In genomic region chrX:130082244-130083106, GRCh38 we compare ENCODE assay signal across 8 cellular contexts. TPM values are rescaled to one million over a fixed set of nuclear protein-coding genes. Genes with fewer than 3 reads are reported as not detected.
DNase-seq lines count a peak whose midpoint lies in the region; ATAC-seq and TF ChIP-seq lines count a peak whose summit lies in the region.

No MANE protein-coding gene starts in this region.

- peaks cover 57% of the 10 kb centered on the region for H3K4me1 Mint-ChIP-seq in nephron progenitor cell

- no peak overlapping the region for H3K27ac Mint-ChIP-seq in nephron progenitor cell

- no peaks in the 10 kb centered on the region for H3K36me3 Mint-ChIP-seq in nephron progenitor cell (ENCODE audit: low read depth)

- ATAC-seq in GM21381 (IDR thresholded peaks at IDR 0.05; ENCODE audit: unreplicated experiment) = peak; percentile 53

- DNase-seq in CD1c-positive myeloid dendritic cell (ENCODE audit: extremely low spot score) (peak; percentile 86), KBM-7 (peak; percentile 95), cardiac septum (ENCODE audit: low spot score) (peak; percentile 84), middle frontal gyrus (ENCODE audit: extremely low spot score, low spot score) (no peak), nephron progenitor cell (no peak)
- DNase-seq in activated CD8-positive, alpha-beta memory T cell treated with anti-CD3 and anti-CD28 coated beads for 4 hours (ENCODE audit: low read depth in 2 of 2) = peak; percentile 48 to 56
- DNase-seq in stimulated activated CD4-positive, alpha-beta T cell treated with anti-CD3 and anti-CD28 coated beads, Interleukin-4, amount 100 ng/mL, for 4 hours = peak; percentile 59 to 81

- in situ Hi-C loops in KBM-7 (cut with MboI; ENCODE audit: low pct_unique_long_range_greater_than_20kb, low sequenced_read_pairs) = loop anchor here (5.0 to 10.0 kb wide), 2 partner anchors 35 to 102 kb away; no protein-coding TSS in a partner anchor

- H3K9me3 Mint-ChIP-seq in nephron progenitor cell = peaks cover 35% of the 10 kb centered on the region

- no peak for TF ChIP-seq CTCF in nephron progenitor cell (IDR thresholded peaks at IDR 0.05)

- intact Hi-C loops in cardiac septum (cut with DNase I) = no loop called here

- peaks cover 4% of the 10 kb centered on the region for H3K27me3 Mint-ChIP-seq in nephron progenitor cell (ENCODE audit: low read depth, poor library complexity)

- no peak overlapping the region for H3K4me3 Mint-ChIP-seq in nephron progenitor cell

RNA-seq across cellular contexts. Expression of gene ELF4, which starts 27.8 kb away (rescaled TPM):
- 3.7 TPM for total RNA-seq in cardiac septum

Comparison
In these comparisons a context has a peak if more than half of its experiments do, and no peak if none do; other contexts are left out.
1. DNase-seq: peak in CD1c-positive myeloid dendritic cell (single experiment), KBM-7 (single experiment), activated CD8-positive, alpha-beta memory T cell treated with anti-CD3 and anti-CD28 coated beads for 4 hours (2 of 2), cardiac septum (single experiment) and stimulated activated CD4-positive, alpha-beta T cell treated with anti-CD3 and anti-CD28 coated beads, Interleukin-4, amount 100 ng/mL, for 4 hours (2 of 2); none in middle frontal gyrus (single experiment) and nephron progenitor cell (single experiment).